In genomic region chr6:7658543-7658942, GRCh38 we compare ENCODE assay signal across 25 cellular contexts.
DNase-seq lines count a peak whose midpoint lies in the region; ATAC-seq, FAIRE-seq and TF ChIP-seq lines count a peak whose summit lies in the region.
"Had no signal": no experiment of that assay in that cellular context is flagged by ENCODE, and none has a peak within 500 bp of the region (broad histone marks: within the 10 kb centered on the region; RNA-seq: fewer than 3 reads in every experiment).

No MANE protein-coding gene starts in this region.

- no peak for TF ChIP-seq EP300 in HepG2 (IDR thresholded peaks at IDR 0.05; ENCODE audit: low read depth in 2 of 2, low read length in 2 of 2)
- TF ChIP-seq EP300 in HepG2 (CRISPR knock-in tag; IDR thresholded peaks at IDR 0.05; ENCODE audit: borderline replicate concordance) = no peak

- no peak overlapping the region for H3K4me3 ChIP-seq in HepG2 (replicated peaks in 1 of 3; ENCODE audit: insufficient read depth in 1 of 3, low read depth in 2 of 3, low read length in 3 of 3)
- H3K4me3 ChIP-seq in right lobe of liver = no peak overlapping the region
- H3K4me3 ChIP-seq in astrocyte (ENCODE audit: insufficient read depth, low read depth, low read length) = no peak overlapping the region
- H3K4me3 ChIP-seq: BLaER1 had no signal

- WGBS in HepG2 (ENCODE audit: low lambda C conversion rate) = 0% methylated on average over 3 of the region's 4 CpGs
- 83% methylated on average over 2 of the region's 4 CpGs for WGBS in right lobe of liver (ENCODE audit: insufficient coverage, low coverage, low lambda C conversion rate, missing lambda C conversion rate)

- BruUV-seq in HepG2 (replicated peaks; lab: Mats Ljungman, UMichigan) = no TSS peak

- H3K27ac Mint-ChIP-seq in astrocyte (ENCODE audit: unreplicated experiment) = peak overlapping the region; percentile 53
- H3K27ac Mint-ChIP-seq in activated CD4-positive, alpha-beta T cell treated with anti-CD3 and anti-CD28 coated beads for 36 hours = no peak overlapping the region
- H3K27ac Mint-ChIP-seq: CD14-positive monocyte; CD4-positive, alpha-beta memory T cell; CD4-positive, CD25-positive, alpha-beta regulatory T cell had no signal

- H3K4me1 Mint-ChIP-seq in astrocyte (ENCODE audit: low read depth, unreplicated experiment) = no peaks in the 10 kb centered on the region
- no peaks in the 10 kb centered on the region for H3K4me1 Mint-ChIP-seq in activated CD4-positive, alpha-beta T cell treated with anti-CD3 and anti-CD28 coated beads for 36 hours
- H3K4me1 Mint-ChIP-seq: CD14-positive monocyte; CD4-positive, alpha-beta memory T cell; CD4-positive, CD25-positive, alpha-beta regulatory T cell; CD8-positive, alpha-beta memory T cell had no signal

- TF ChIP-seq CTCF in HepG2 (CRISPR knock-in tag; IDR thresholded peaks at IDR 0.05) (no peak), right lobe of liver (IDR thresholded peaks at IDR 0.05) (no peak), astrocyte (IDR thresholded peaks at IDR 0.05; ENCODE audit: insufficient read depth, low read depth, low read length) (no peak)

- H3K27ac ChIP-seq in HepG2 (ENCODE audit: extremely low read length, insufficient read depth, low read length) (no peak overlapping the region), right lobe of liver (no peak overlapping the region), astrocyte (ENCODE audit: low read depth, low read length) (no peak overlapping the region)
- H3K27ac ChIP-seq: 22Rv1, BLaER1 had no signal

- TF ChIP-seq RAD21 in HepG2 (CRISPR knock-in tag; IDR thresholded peaks at IDR 0.05) = no peak

- DNase-seq in HepG2 (ENCODE audit: low spot score) (no peak), right lobe of liver (no peak), astrocyte (ENCODE audit: low read depth) (no peak), EL (no peak)
- DNase-seq in activated CD4-positive, alpha-beta T cell treated with anti-CD3 and anti-CD28 coated beads for 36 hours = no peak
- DNase-seq: ACHN; BE2C; C1 segment of cervical spinal cord; CD4-positive, alpha-beta memory T cell; CD4-positive, CD25-positive, alpha-beta regulatory T cell; CD8-positive, alpha-beta memory T cell; COR-L47; DMS 273 treated with DMSO at 0.1 percent for 48 hours; DMS153; DMS53; DMS79; DND-41; GF-D8 had no signal

- no peak overlapping the region for H3K4me3 Mint-ChIP-seq in astrocyte (ENCODE audit: unreplicated experiment)
- H3K4me3 Mint-ChIP-seq in activated CD4-positive, alpha-beta T cell treated with anti-CD3 and anti-CD28 coated beads for 36 hours = no peak overlapping the region
- H3K4me3 Mint-ChIP-seq: CD14-positive monocyte; CD4-positive, alpha-beta memory T cell; CD4-positive, CD25-positive, alpha-beta regulatory T cell; CD8-positive, alpha-beta memory T cell had no signal

- peaks cover 45% of the 10 kb centered on the region for H3K27me3 Mint-ChIP-seq in astrocyte (ENCODE audit: low read depth, unreplicated experiment)
- peaks cover 9% of the 10 kb centered on the region for H3K27me3 Mint-ChIP-seq in activated CD4-positive, alpha-beta T cell treated with anti-CD3 and anti-CD28 coated beads for 36 hours

- H3K4me2 ChIP-seq in HepG2 (ENCODE audit: low read depth, low read length) (no peak overlapping the region), astrocyte (ENCODE audit: low read length) (no peak overlapping the region)
- H3K4me2 ChIP-seq: BLaER1 had no signal

- H3K27me3 ChIP-seq in HepG2 (ENCODE audit: control insufficient read depth in 1 of 2, insufficient read depth in 2 of 2, low read length in 2 of 2) (peaks cover 1 to 31% of the 10 kb centered on the region in 2 experiments; a peak in 2 of 5 replicates), right lobe of liver (no peaks in the 10 kb centered on the region), astrocyte (ENCODE audit: insufficient read depth, low read length) (peaks cover 3% of the 10 kb centered on the region)
- H3K27me3 ChIP-seq: BLaER1 had no signal

- no peaks in the 10 kb centered on the region for H3K36me3 ChIP-seq in HepG2 (replicated peaks in 1 of 2; ENCODE audit: control insufficient read depth in 1 of 2, insufficient read depth in 2 of 2, low read length in 2 of 2)
- no peaks in the 10 kb centered on the region for H3K36me3 ChIP-seq in right lobe of liver
- H3K36me3 ChIP-seq in astrocyte (ENCODE audit: insufficient read depth, low read length) = no peaks in the 10 kb centered on the region
- H3K36me3 ChIP-seq: BE2C, BLaER1 had no signal

- H3K9me3 ChIP-seq in HepG2 (ENCODE audit: low read length) (no peaks in the 10 kb centered on the region), right lobe of liver (no peaks in the 10 kb centered on the region), astrocyte (ENCODE audit: insufficient read depth, low read depth, low read length) (no peaks in the 10 kb centered on the region)
- H3K9me3 ChIP-seq: BE2C, BLaER1 had no signal

- CTCF ChIA-PET in HepG2 (lab: Yijun Ruan, JAX; ENCODE audit: low intra/inter-chr PET ratio, low total read pairs) = no interaction called here
- CTCF ChIA-PET in activated CD4-positive, alpha-beta T cell treated with anti-CD3 and anti-CD28 coated beads for 36 hours (lab: Charles Lee) = no interaction called here

- H3K79me2 ChIP-seq in HepG2 (ENCODE audit: insufficient read depth, low read length) = no peaks in the 10 kb centered on the region
- no peaks in the 10 kb centered on the region for H3K79me2 ChIP-seq in astrocyte (ENCODE audit: insufficient read depth, low read length)

- no peaks in the 10 kb centered on the region for H3K36me3 Mint-ChIP-seq in astrocyte (ENCODE audit: low read depth, unreplicated experiment)
- H3K36me3 Mint-ChIP-seq in activated CD4-positive, alpha-beta T cell treated with anti-CD3 and anti-CD28 coated beads for 36 hours (ENCODE audit: low read depth) = no peaks in the 10 kb centered on the region
- H3K36me3 Mint-ChIP-seq: CD14-positive monocyte; CD4-positive, alpha-beta memory T cell; CD4-positive, CD25-positive, alpha-beta regulatory T cell; CD8-positive, alpha-beta memory T cell had no signal

- POLR2A ChIA-PET in HepG2 (lab: Yijun Ruan, JAX) = no interaction called here
- POLR2A ChIA-PET in activated CD4-positive, alpha-beta T cell treated with anti-CD3 and anti-CD28 coated beads for 36 hours (lab: Charles Lee) = no interaction called here

- H3K4me1 ChIP-seq in HepG2 (ENCODE audit: insufficient read depth, low read length) (peaks cover 10% of the 10 kb centered on the region), right lobe of liver (no peaks in the 10 kb centered on the region), astrocyte (ENCODE audit: insufficient read depth, low read length) (no peaks in the 10 kb centered on the region)
- H3K4me1 ChIP-seq: BE2C, BLaER1 had no signal

- H3K9ac ChIP-seq in HepG2 (ENCODE audit: insufficient read depth, low read depth, low read length) = no peak overlapping the region
- H3K9ac ChIP-seq in astrocyte (ENCODE audit: low read length) = no peak overlapping the region
- H3K9ac ChIP-seq: BLaER1 had no signal

- H3K9me3 Mint-ChIP-seq in astrocyte (ENCODE audit: unreplicated experiment) = peaks cover 5% of the 10 kb centered on the region
- H3K9me3 Mint-ChIP-seq in activated CD4-positive, alpha-beta T cell treated with anti-CD3 and anti-CD28 coated beads for 36 hours (ENCODE audit: low read depth) = no peaks in the 10 kb centered on the region

- FAIRE-seq in HepG2 (lab: Jason Lieb, UNC) (no peak), astrocyte (lab: Jason Lieb, UNC) (no peak)
- FAIRE-seq: A204.1, G401.6, GM12891, GM19239 had no signal

- intact Hi-C loops in HepG2 (cut with micrococcal nuclease; ENCODE audit: unreplicated experiment) = no loop called here
- intact Hi-C loops in right lobe of liver (cut with DNase I) = no loop called here
- intact Hi-C loops in activated CD4-positive, alpha-beta T cell treated with anti-CD3 and anti-CD28 coated beads for 36 hours (cut with DNase I, micrococcal nuclease) = no loop called here

- no peak for ATAC-seq in HepG2
- no peak for ATAC-seq in right lobe of liver
- ATAC-seq in activated CD4-positive, alpha-beta T cell treated with anti-CD3 and anti-CD28 coated beads for 36 hours = no peak

- H4K20me1 ChIP-seq in HepG2 (ENCODE audit: insufficient read depth, low read length) (no peaks in the 10 kb centered on the region), astrocyte (ENCODE audit: insufficient read depth, low read length) (no peaks in the 10 kb centered on the region)
- H4K20me1 ChIP-seq: BLaER1 had no signal

- H2AFZ ChIP-seq in HepG2 (ENCODE audit: low read length) = no peak overlapping the region
- no peak overlapping the region for H2AFZ ChIP-seq in astrocyte (ENCODE audit: low read depth, low read length)

- TF ChIP-seq POLR2A in HepG2 (IDR thresholded peaks at IDR 0.05; ENCODE audit: insufficient read depth in 1 of 2, low read depth in 2 of 2, low read length in 2 of 2) (no peak), right lobe of liver (IDR thresholded peaks at IDR 0.05) (no peak)

- in situ Hi-C loops in HepG2 (cut with HindIII; ENCODE audit: extremely low pct_ligation_motif_present, low pct_unique_long_range_greater_than_20kb) = no loop called here

TF ChIP-seq in HepG2, 621 proteins besides CTCF, POLR2A, EP300 and RAD21:
- no peak for TF ChIP-seq GLI4 (CRISPR knock-in tag; IDR thresholded peaks at IDR 0.05; ENCODE audit: borderline replicate concordance)
- no peak for TF ChIP-seq ZBTB26 (CRISPR knock-in tag; IDR thresholded peaks at IDR 0.05; ENCODE audit: borderline replicate concordance)
- peak; percentile 96 for TF ChIP-seq ATF7 (IDR thresholded peaks at IDR 0.05)
- TF ChIP-seq ATF7 (CRISPR knock-in tag; IDR thresholded peaks at IDR 0.05) = no peak
